10 cellular contexts compared by ENCODE assay signal in genomic region chr14:100677152-100677924, GRCh38. TPM values are rescaled to one million over a fixed set of nuclear protein-coding genes. Genes with fewer than 3 reads are reported as not detected.
DNase-seq lines count a peak whose midpoint lies in the region; ATAC-seq and TF ChIP-seq lines count a peak whose summit lies in the region.
"Had no signal": no experiment of that assay in that cellular context is flagged by ENCODE, and none has a peak within 500 bp of the region (broad histone marks: within the 10 kb centered on the region; RNA-seq: fewer than 3 reads in every experiment).

No MANE protein-coding gene starts in this region.

- BruUV-seq in A673 (replicated peaks; lab: Mats Ljungman, UMichigan), result no TSS peak

- no peak overlapping the region for H3K4me3 ChIP-seq in A673 (ENCODE audit: low read depth, low read length, poor library complexity, severe bottlenecking)
- H3K4me3 ChIP-seq in Loucy (ENCODE audit: low read length, poor library complexity, severe bottlenecking), result peak overlapping the region; percentile 1
- H3K4me3 ChIP-seq in mesenchymal stem cell (ENCODE audit: insufficient read depth in 1 of 2, low read depth in 1 of 2, low read length in 2 of 2), result peak overlapping the region in 1 of 2 experiments; percentile 0

- peaks cover 53% of the 10 kb centered on the region for H3K4me1 Mint-ChIP-seq in chondrocyte (ENCODE audit: low read depth)
- H3K4me1 Mint-ChIP-seq in T-helper 2 cell treated with Interferon-gamma antibody and Interleukin-4, amounts not matched to agents 5 μg/mL and 100 μg/mL, for 36 hours (ENCODE audit: low read depth), result no peaks in the 10 kb centered on the region

- TF ChIP-seq CTCF in A673 (conservative IDR thresholded peaks at IDR 0.05; ENCODE audit: low read depth, low read length) (no peak), Loucy (conservative IDR thresholded peaks at IDR 0.05; ENCODE audit: low read length) (no peak), chondrocyte (IDR thresholded peaks at IDR 0.05) (no peak)

- no peaks in the 10 kb centered on the region for H4K20me1 ChIP-seq in Loucy (ENCODE audit: insufficient read depth, low read length, poor library complexity, severe bottlenecking)

- H3K27ac Mint-ChIP-seq in chondrocyte (ENCODE audit: unreplicated experiment), result peak overlapping the region; percentile 66
- H3K27ac Mint-ChIP-seq in T-helper 2 cell treated with Interferon-gamma antibody and Interleukin-4, amounts not matched to agents 5 μg/mL and 100 μg/mL, for 36 hours, result no peak overlapping the region
- H3K27ac Mint-ChIP-seq: activated naive CD4-positive, alpha-beta T cell treated with anti-CD3 and anti-CD28 coated beads for 36 hours had no signal

- H3K14ac ChIP-seq in mesenchymal stem cell (ENCODE audit: low read length in 2 of 2), result peak overlapping the region in 1 of 2 experiments; percentile 53

- H3K4me3 Mint-ChIP-seq in chondrocyte (ENCODE audit: unreplicated experiment), result no peak overlapping the region
- H3K4me3 Mint-ChIP-seq in T-helper 2 cell treated with Interferon-gamma antibody and Interleukin-4, amounts not matched to agents 5 μg/mL and 100 μg/mL, for 36 hours, result no peak overlapping the region
- H3K4me3 Mint-ChIP-seq: activated naive CD4-positive, alpha-beta T cell treated with anti-CD3 and anti-CD28 coated beads for 36 hours had no signal

- H3K27me3 Mint-ChIP-seq in chondrocyte (ENCODE audit: low read depth), result peaks cover 18% of the 10 kb centered on the region
- H3K27me3 Mint-ChIP-seq in T-helper 2 cell treated with Interferon-gamma antibody and Interleukin-4, amounts not matched to agents 5 μg/mL and 100 μg/mL, for 36 hours (ENCODE audit: low read depth), result peaks cover 24% of the 10 kb centered on the region

- H3K18ac ChIP-seq in mesenchymal stem cell (ENCODE audit: low read depth in 1 of 2, low read length in 2 of 2), result peak overlapping the region; percentile 93 to 99

- ATAC-seq in GM19463 (IDR thresholded peaks at IDR 0.05; ENCODE audit: unreplicated experiment) (no peak), HG02571 (IDR thresholded peaks at IDR 0.05; ENCODE audit: unreplicated experiment) (no peak)

- H2BK5ac ChIP-seq in mesenchymal stem cell (ENCODE audit: low read depth, low read length, poor library complexity, severe bottlenecking), result peak overlapping the region; percentile 1

- H3K4me1 ChIP-seq in A673 (ENCODE audit: insufficient read depth, low read length, poor library complexity, severe bottlenecking), result peaks cover 14% of the 10 kb centered on the region
- H3K4me1 ChIP-seq in Loucy (ENCODE audit: insufficient read depth, low read length, poor library complexity, severe bottlenecking), result peaks cover 80% of the 10 kb centered on the region
- H3K4me1 ChIP-seq in mesenchymal stem cell (ENCODE audit: control insufficient read depth, insufficient read depth, low read depth, low read length), result peaks cover 58% of the 10 kb centered on the region

- no peak overlapping the region for H2AFZ ChIP-seq in Loucy (ENCODE audit: low read length)
- H2AFZ ChIP-seq in mesenchymal stem cell (ENCODE audit: low read depth, low read length), result peak overlapping the region; percentile 11

- H3K9me3 Mint-ChIP-seq in chondrocyte (ENCODE audit: low read depth), result peaks cover 2% of the 10 kb centered on the region
- no peaks in the 10 kb centered on the region for H3K9me3 Mint-ChIP-seq in T-helper 2 cell treated with Interferon-gamma antibody and Interleukin-4, amounts not matched to agents 5 μg/mL and 100 μg/mL, for 36 hours
- H3K9me3 Mint-ChIP-seq: activated naive CD4-positive, alpha-beta T cell treated with anti-CD3 and anti-CD28 coated beads for 36 hours had no signal

- H3K27ac ChIP-seq in A673 (ENCODE audit: low read depth, low read length, poor library complexity, severe bottlenecking), result peak overlapping the region; percentile 63
- H3K27ac ChIP-seq in mesenchymal stem cell (ENCODE audit: low read length, poor library complexity, severe bottlenecking), result peak overlapping the region; percentile 54

- no peak overlapping the region for H3K23ac ChIP-seq in mesenchymal stem cell (ENCODE audit: low read length in 2 of 2)

- H3K9ac ChIP-seq in Loucy (ENCODE audit: low read depth, low read length, poor library complexity, severe bottlenecking) (peak overlapping the region; percentile 63), mesenchymal stem cell (ENCODE audit: low read length) (peak overlapping the region; percentile 25)

- POLR2A ChIA-PET in A673 (lab: Charles Lee; ENCODE audit: low non-redundant PET), result no interaction called here

- H4K91ac ChIP-seq in mesenchymal stem cell (ENCODE audit: low read length), result peak overlapping the region; percentile 95

- intact Hi-C loops in A673 (cut with micrococcal nuclease; ENCODE audit: unreplicated experiment), result no loop called here

- no peaks in the 10 kb centered on the region for H3F3A ChIP-seq in Loucy (ENCODE audit: low read depth)

- H3K27me3 ChIP-seq in A673 (replicated peaks; ENCODE audit: insufficient read depth, low read depth, low read length, poor library complexity), result no peaks in the 10 kb centered on the region
- H3K27me3 ChIP-seq in Loucy (ENCODE audit: insufficient read depth, low read length, poor library complexity, severe bottlenecking), result no peaks in the 10 kb centered on the region
- H3K27me3 ChIP-seq in mesenchymal stem cell (ENCODE audit: control insufficient read depth in 1 of 2, insufficient read depth in 1 of 2, low read length in 2 of 2), result peaks cover 8 to 29% of the 10 kb centered on the region in 2 experiments

- peak overlapping the region; percentile 37 for H2BK15ac ChIP-seq in mesenchymal stem cell (ENCODE audit: low read depth, poor library complexity, severe bottlenecking)

- H2BK12ac ChIP-seq in mesenchymal stem cell (ENCODE audit: low read length in 2 of 2), result peak overlapping the region; percentile 71 to 93

- no peaks in the 10 kb centered on the region for H3K9me2 ChIP-seq in Loucy (replicated peaks; ENCODE audit: low read depth, low read length)

- 35% methylated on average over 17 of the region's 21 CpGs for WGBS in mesenchymal stem cell

- DNase-seq in A673 (ENCODE audit: low spot score) (peak; percentile 39), chondrocyte (ENCODE audit: low spot score) (no peak), mesenchymal stem cell (peak; percentile 70), COLO829 (ENCODE audit: low spot score) (no peak)
- no peak for DNase-seq in T-helper 2 cell treated with Interferon-gamma antibody and Interleukin-4, amounts not matched to agents 5 μg/mL and 100 μg/mL, for 36 hours (ENCODE audit: low spot score)
- DNase-seq: activated naive CD4-positive, alpha-beta T cell treated with anti-CD3 and anti-CD28 coated beads for 36 hours; COR-L47 had no signal

- peaks cover 2% of the 10 kb centered on the region for H3K36me3 Mint-ChIP-seq in chondrocyte (ENCODE audit: low read depth)
- H3K36me3 Mint-ChIP-seq in T-helper 2 cell treated with Interferon-gamma antibody and Interleukin-4, amounts not matched to agents 5 μg/mL and 100 μg/mL, for 36 hours (ENCODE audit: low read depth), result no peaks in the 10 kb centered on the region

- H3K4me2 ChIP-seq in Loucy (ENCODE audit: low read depth, low read length, poor library complexity, severe bottlenecking) (peak overlapping the region; percentile 43), mesenchymal stem cell (ENCODE audit: low read length, poor library complexity, severe bottlenecking) (no peak overlapping the region)

- H3K9me3 ChIP-seq in A673 (ENCODE audit: low read depth, low read length, poor library complexity, severe bottlenecking) (no peaks in the 10 kb centered on the region), Loucy (ENCODE audit: insufficient read depth, low read depth, low read length) (no peaks in the 10 kb centered on the region), mesenchymal stem cell (ENCODE audit: control insufficient read depth, low read length) (no peaks in the 10 kb centered on the region)

- H2AK5ac ChIP-seq in mesenchymal stem cell (ENCODE audit: low read length, severe bottlenecking), result peak overlapping the region; percentile 0

- peak overlapping the region; percentile 92 for H4K8ac ChIP-seq in mesenchymal stem cell (ENCODE audit: low read length)

- H3K79me2 ChIP-seq in Loucy (ENCODE audit: insufficient read depth, low read length), result no peaks in the 10 kb centered on the region

- CTCF ChIA-PET in A673 (lab: Charles Lee), result interaction anchor here (0.6 kb wide), 1 partner anchor 103 kb away, joined by 3 read pairs; no protein-coding TSS in a partner anchor

- H2BK120ac ChIP-seq in mesenchymal stem cell (ENCODE audit: low read depth, low read length), result peak overlapping the region; percentile 95

- H3K79me1 ChIP-seq in mesenchymal stem cell (replicated peaks; ENCODE audit: low read length, poor library complexity, severe bottlenecking), result no peaks in the 10 kb centered on the region

- peak overlapping the region; percentile 91 to 94 for H3K4ac ChIP-seq in mesenchymal stem cell (ENCODE audit: low read depth in 1 of 2, low read length in 2 of 2)

- H3K36me3 ChIP-seq in A673 (ENCODE audit: insufficient read depth, low read length, poor library complexity, severe bottlenecking) (no peaks in the 10 kb centered on the region), Loucy (ENCODE audit: insufficient read depth, low read length) (no peaks in the 10 kb centered on the region), mesenchymal stem cell (ENCODE audit: control insufficient read depth in 1 of 2, insufficient read depth in 2 of 2, low read depth in 1 of 2, low read length in 2 of 2) (no peaks in the 10 kb centered on the region)

RNA-seq across cellular contexts. Expression of gene DLK1, which starts 49.4 kb away (rescaled TPM):
- total RNA-seq in A673 (2021), result not detected in 2 replicates
- 0.33 to 0.45 TPM in 2 of 3 replicates, not detected in the other for total RNA-seq in chondrocyte
- polyA plus RNA-seq in mesenchymal stem cell (2013, experiment 1 of 2), result 80.9 TPM
- polyA plus RNA-seq in mesenchymal stem cell (2013, experiment 2 of 2), result 81.8 TPM
- total RNA-seq: activated naive CD4-positive, alpha-beta T cell treated with anti-CD3 and anti-CD28 coated beads for 36 hours had no signal

Comparison
In these comparisons a context has a peak if more than half of its experiments do, and no peak if none do; other contexts are left out.
1. DNase-seq: peak in A673 (single experiment) and mesenchymal stem cell (single experiment); none in chondrocyte (single experiment), COLO829 (single experiment) and T-helper 2 cell treated with Interferon-gamma antibody and Interleukin-4, amounts not matched to agents 5 μg/mL and 100 μg/mL, for 36 hours (single experiment).